8 cellular contexts compared by ENCODE assay signal in genomic region chr15:89206908-89207331, GRCh38. TPM values are rescaled to one million over a fixed set of nuclear protein-coding genes. Genes with fewer than 3 reads are reported as not detected.
DNase-seq lines count a peak whose midpoint lies in the region; ATAC-seq and TF ChIP-seq lines count a peak whose summit lies in the region.

No MANE protein-coding gene starts in this region.

- H3K4me3 Mint-ChIP-seq in activated CD4-positive, alpha-beta T cell treated with anti-CD3 and anti-CD28 coated beads, Interleukin-2, amount 10 ng/mL, durations not matched to agents 24 days and 14 days, result peak overlapping the region; percentile 41

- TF ChIP-seq POLR2A in lower leg skin (IDR thresholded peaks at IDR 0.05), result no peak

- intact Hi-C loops in activated CD4-positive, alpha-beta T cell treated with anti-CD3 and anti-CD28 coated beads, Interleukin-2, amount 10 ng/mL, durations not matched to agents 24 days and 14 days (cut with micrococcal nuclease), result loop anchor here (1.0 to 5.0 kb wide), 4 partner anchors 36 to 223 kb away; partner anchors contain the start of genes FANCI and POLG
- intact Hi-C loops in lower leg skin (cut with DNase I; ENCODE audit: low total_unique reads), result no loop called here

- peaks cover 3% of the 10 kb centered on the region for H3K9me3 Mint-ChIP-seq in activated CD4-positive, alpha-beta T cell treated with anti-CD3 and anti-CD28 coated beads, Interleukin-2, amount 10 ng/mL, durations not matched to agents 24 days and 14 days

- H3K36me3 Mint-ChIP-seq in activated CD4-positive, alpha-beta T cell treated with anti-CD3 and anti-CD28 coated beads, Interleukin-2, amount 10 ng/mL, durations not matched to agents 24 days and 14 days (ENCODE audit: low read depth), result peaks cover 6% of the 10 kb centered on the region

- WGBS in lower leg skin, 2 donors, result 0 to 1% methylated on average over 14 of the region's 14 CpGs

- peak; percentile 81 for ATAC-seq in HG02981 (IDR thresholded peaks at IDR 0.05; ENCODE audit: unreplicated experiment)

- peaks cover 30% of the 10 kb centered on the region for H3K4me1 Mint-ChIP-seq in activated CD4-positive, alpha-beta T cell treated with anti-CD3 and anti-CD28 coated beads, Interleukin-2, amount 10 ng/mL, durations not matched to agents 24 days and 14 days

- H3K4me3 ChIP-seq in choroid plexus epithelial cell (ENCODE audit: low read depth, low read length), result peak overlapping the region; percentile 28
- H3K4me3 ChIP-seq in lower leg skin (ENCODE audit: low read depth, poor library complexity, severe bottlenecking), result no peak overlapping the region

- peak overlapping the region; percentile 52 for H3K27ac Mint-ChIP-seq in activated CD4-positive, alpha-beta T cell treated with anti-CD3 and anti-CD28 coated beads, Interleukin-2, amount 10 ng/mL, durations not matched to agents 24 days and 14 days

- peak; percentile 18 to 34 for DNase-seq in NCI-H187 (lab: John Stamatoyannopoulos, UW)
- no peak for DNase-seq in NCI-H187 treated with DMSO at 0.1 percent for 48 hours (lab: John Stamatoyannopoulos, UW)
- peak; percentile 27 for DNase-seq in NCI-H345 treated with DMSO at 0.1 percent for 48 hours (lab: John Stamatoyannopoulos, UW; ENCODE audit: unreplicated experiment)
- DNase-seq in activated CD4-positive, alpha-beta T cell treated with anti-CD3 and anti-CD28 coated beads, Interleukin-2, amount 10 ng/mL, durations not matched to agents 24 days and 14 days, result peak; percentile 91
- peak; percentile 72 for DNase-seq in choroid plexus epithelial cell (ENCODE audit: low read depth)
- DNase-seq in lower leg skin (ENCODE audit: low spot score in 2 of 2), result peak; percentile 46 to 95
- DNase-seq in stimulated activated CD4-positive, alpha-beta T cell treated with anti-CD3 and anti-CD28 coated beads, Interleukin-4, amount 100 ng/mL, for 48 hours (ENCODE audit: low read depth in 2 of 2), result peak; percentile 64 to 76

- peak; percentile 99 for TF ChIP-seq CTCF in choroid plexus epithelial cell (conservative IDR thresholded peaks at IDR 0.05; ENCODE audit: low read depth, low read length)
- peak in 1 of 3 donors; percentile 57 for TF ChIP-seq CTCF in lower leg skin (IDR thresholded peaks at IDR 0.05)

- peaks cover 2% of the 10 kb centered on the region for H3K27me3 Mint-ChIP-seq in activated CD4-positive, alpha-beta T cell treated with anti-CD3 and anti-CD28 coated beads, Interleukin-2, amount 10 ng/mL, durations not matched to agents 24 days and 14 days

RNA-seq across cellular contexts. Expression of gene RLBP1, which starts 14.5 kb away (rescaled TPM):
- not detected in 2 replicates for total RNA-seq in activated CD4-positive, alpha-beta T cell treated with anti-CD3 and anti-CD28 coated beads, Interleukin-2, amount 10 ng/mL, durations not matched to agents 24 days and 14 days
- not detected for total RNA-seq in lower leg skin

RNA-seq across cellular contexts. Expression of gene FANCI, which starts 36.9 kb away (rescaled TPM):
- total RNA-seq in activated CD4-positive, alpha-beta T cell treated with anti-CD3 and anti-CD28 coated beads, Interleukin-2, amount 10 ng/mL, durations not matched to agents 24 days and 14 days, result 189 and 210 TPM in 2 replicates
- total RNA-seq in lower leg skin, result 10 to 100 TPM in 2 of 4 donors, 1 to 10 TPM in 2; 4.5 to 22.0 (median 8.5) TPM
